Comparison of ENCODE assay signal across 8 cellular contexts in the genomic region with DNA sequence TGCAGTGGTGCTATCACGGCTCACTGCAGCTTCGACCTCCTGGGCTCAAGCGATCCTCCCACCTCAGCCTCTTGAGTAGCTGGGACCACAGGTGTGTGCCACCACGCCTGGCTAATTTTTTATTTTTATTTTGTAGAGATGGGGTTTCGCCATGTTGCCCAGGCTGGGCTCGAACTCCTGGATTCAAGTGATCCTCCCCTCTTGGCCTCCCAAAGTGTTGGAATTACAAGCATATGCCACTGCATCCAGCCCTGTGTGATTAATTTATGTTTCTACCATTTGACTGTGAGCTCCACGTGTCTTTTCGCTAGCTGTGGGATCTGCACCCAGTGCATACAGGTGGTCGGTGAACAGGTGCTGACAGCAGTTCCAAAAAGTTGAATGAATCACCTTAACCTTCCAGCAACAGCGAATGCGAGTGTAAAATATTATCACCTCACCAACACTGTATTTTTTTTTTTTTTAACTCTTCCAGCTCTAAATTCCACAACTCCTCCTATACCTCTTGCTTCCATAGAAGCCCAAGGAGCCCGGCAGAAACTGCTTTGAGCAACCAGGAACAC. TPM values are rescaled to one million over a fixed set of nuclear protein-coding genes. Genes with fewer than 3 reads are reported as not detected.
DNase-seq lines count a peak whose midpoint lies in the region; ATAC-seq, FAIRE-seq and TF ChIP-seq lines count a peak whose summit lies in the region.

No MANE protein-coding gene starts in this region.

- WGBS in K562 (ENCODE audit: insufficient coverage, low coverage, missing lambda C conversion rate): 37% methylated on average over 7 of the region's 12 CpGs
- 58% methylated on average over 12 of the region's 12 CpGs for WGBS in prostate gland

- peaks cover 9% of the 10 kb centered on the region for H3K36me3 Mint-ChIP-seq in activated T-cell treated with anti-CD3 and anti-CD28 coated beads, Interleukin-2, amount 50 U/mL, for 4 hours (ENCODE audit: insufficient read depth)

- TF ChIP-seq POLR2A in K562 (conservative IDR thresholded peaks at IDR 0.05) (no peak), prostate gland (IDR thresholded peaks at IDR 0.05) (no peak)

- peak overlapping the region; percentile 87 for H3K4me3 Mint-ChIP-seq in activated T-cell treated with anti-CD3 and anti-CD28 coated beads, Interleukin-2, amount 50 U/mL, for 4 hours

- H3K27me3 ChIP-seq in K562 (ENCODE audit: control insufficient read depth in 2 of 2, insufficient read depth in 2 of 2, low read length in 2 of 2) (no peaks in the 10 kb centered on the region; a peak in 1 of 5 replicates), prostate gland (replicated peaks; ENCODE audit: insufficient read depth) (no peaks in the 10 kb centered on the region)

- peak overlapping the region; percentile 97 for H2AFZ ChIP-seq in K562 (ENCODE audit: low read depth, low read length)

- peak overlapping the region; percentile 76 for H3K4me2 ChIP-seq in K562 (ENCODE audit: insufficient read depth, low read length)

- no peak for DNase-seq in activated T-cell treated with anti-CD3 and anti-CD28 coated beads, Interleukin-2, amount 50 U/mL, for 4 hours
- DNase-seq in activated T-cell treated with anti-CD3 and anti-CD28 coated beads for 4 hours (no peak), K562 (ENCODE audit: extremely low read depth in 1 of 4, low spot score in 3 of 4) (no peak), prostate gland (ENCODE audit: low spot score) (no peak), NOMO-1 treated with DMSO at 0.1 percent for 48 hours (lab: John Stamatoyannopoulos, UW; ENCODE audit: unreplicated experiment) (no peak), GM13977 (ENCODE audit: low spot score) (no peak), cerebellum (ENCODE audit: low spot score) (no peak)

- H3K27ac ChIP-seq in K562 (ENCODE audit: extremely low read depth, low read depth, low read length) (peak overlapping the region; percentile 58), prostate gland (peak overlapping the region in 1 of 2 donors; percentile 10)

- peaks cover 2% of the 10 kb centered on the region; the same call in 1 of the 3 replicates for H3K79me2 ChIP-seq in K562 (ENCODE audit: control insufficient read depth, insufficient read depth, low read length)

- TF ChIP-seq EP300 in K562 (IDR thresholded peaks at IDR 0.05; ENCODE audit: low read length): no peak

- peak overlapping the region; percentile 23; the same call in 1 of the 2 replicates for H3K4me3 ChIP-seq in K562
- H3K4me3 ChIP-seq in prostate gland: peak overlapping the region; percentile 6 to 63

- H3K36me3 ChIP-seq in K562 (ENCODE audit: control insufficient read depth, insufficient read depth, low read length) (no peaks in the 10 kb centered on the region), prostate gland (no peaks in the 10 kb centered on the region)

- no peak for FAIRE-seq in K562 (lab: Jason Lieb, UNC)

- H3K4me1 ChIP-seq in K562 (replicated peaks in 1 of 2; ENCODE audit: control insufficient read depth in 2 of 2, insufficient read depth in 2 of 2, low read length in 2 of 2): peaks cover 5 to 6% of the 10 kb centered on the region in 2 experiments; a peak in 4 of 5 replicates
- no peaks in the 10 kb centered on the region for H3K4me1 ChIP-seq in prostate gland (replicated peaks)

- no peak overlapping the region for H3K9ac ChIP-seq in K562 (ENCODE audit: insufficient read depth in 1 of 2, low read depth in 2 of 2, low read length in 2 of 2)

- POLR2A ChIA-PET in K562 (lab: Yijun Ruan, JAX): interaction anchor here (0.7 to 1.5 kb wide), 3 partner anchors 16 to 265 kb away, joined by 3 read pairs; no protein-coding TSS in a partner anchor

- no TSS peak for BruUV-seq in K562 (replicated peaks; lab: Mats Ljungman, UMichigan)

- H3K9me3 ChIP-seq in K562 (replicated peaks; ENCODE audit: control insufficient read depth, insufficient read depth, low read depth, low read length): no peaks in the 10 kb centered on the region
- H3K9me3 ChIP-seq in prostate gland: no peaks in the 10 kb centered on the region

- CTCF ChIA-PET in K562 (lab: Yijun Ruan, JAX; ENCODE audit: low intra/inter-chr PET ratio): interaction anchor here (0.6 kb wide), 1 partner anchor 230 kb away, joined by 5 read pairs; no protein-coding TSS in a partner anchor

- no peaks in the 10 kb centered on the region for H4K20me1 ChIP-seq in K562 (replicated peaks; ENCODE audit: control insufficient read depth, insufficient read depth, low read length)

- peak; percentile 3 to 15 for ATAC-seq in activated T-cell treated with anti-CD3 and anti-CD28 coated beads, Interleukin-2, amount 50 U/mL, for 4 hours
- ATAC-seq in HG03103 (IDR thresholded peaks at IDR 0.05; ENCODE audit: low read depth, unreplicated experiment): peak; percentile 20
- peak; percentile 1; the same call in 1 of the 3 replicates for ATAC-seq in K562

- H3K9me3 Mint-ChIP-seq in activated T-cell treated with anti-CD3 and anti-CD28 coated beads, Interleukin-2, amount 50 U/mL, for 4 hours: no peaks in the 10 kb centered on the region

- TF ChIP-seq RAD21 in K562 (CRISPR knock-in tag; conservative IDR thresholded peaks at IDR 0.05 in 1 of 2, IDR thresholded peaks at IDR 0.05 in 1 of 2): no peak

- intact Hi-C loops in K562 (cut with micrococcal nuclease) (no loop called here), prostate gland (cut with DNase I) (no loop called here)

- H3K9me1 ChIP-seq in K562 (ENCODE audit: control insufficient read depth, insufficient read depth, low read length): no peaks in the 10 kb centered on the region

- peaks cover 1% of the 10 kb centered on the region for H3K27me3 Mint-ChIP-seq in activated T-cell treated with anti-CD3 and anti-CD28 coated beads, Interleukin-2, amount 50 U/mL, for 4 hours (ENCODE audit: low read depth)

- in situ Hi-C loops in K562 (cut with MboI) (no loop called here), GM13977 (cut with MboI; ENCODE audit: low pct_unique_long_range_greater_than_20kb, low sequenced_read_pairs, unreplicated experiment) (no loop called here)

- no peak for TF ChIP-seq CTCF in K562 (IDR thresholded peaks at IDR 0.05 in 2 of 3, conservative IDR thresholded peaks at IDR 0.05 in 1 of 3; ENCODE audit: insufficient read depth in 2 of 3, low read depth in 1 of 3, low read length in 3 of 3)
- TF ChIP-seq CTCF in prostate gland (IDR thresholded peaks at IDR 0.05): no peak
- TF ChIP-seq CTCF in GM13977 (IDR thresholded peaks at IDR 0.05; ENCODE audit: extremely low read depth, insufficient read depth, missing control alignments): no peak

- H3K4me1 Mint-ChIP-seq in activated T-cell treated with anti-CD3 and anti-CD28 coated beads, Interleukin-2, amount 50 U/mL, for 4 hours (ENCODE audit: low read depth): peaks cover 12% of the 10 kb centered on the region

TF ChIP-seq in K562, 482 proteins besides CTCF, POLR2A, EP300 and RAD21 (continues in another document):
- TF ChIP-seq ZNF780A (CRISPR knock-in tag; IDR thresholded peaks at IDR 0.05): no peak
- TF ChIP-seq, protein P1, sequence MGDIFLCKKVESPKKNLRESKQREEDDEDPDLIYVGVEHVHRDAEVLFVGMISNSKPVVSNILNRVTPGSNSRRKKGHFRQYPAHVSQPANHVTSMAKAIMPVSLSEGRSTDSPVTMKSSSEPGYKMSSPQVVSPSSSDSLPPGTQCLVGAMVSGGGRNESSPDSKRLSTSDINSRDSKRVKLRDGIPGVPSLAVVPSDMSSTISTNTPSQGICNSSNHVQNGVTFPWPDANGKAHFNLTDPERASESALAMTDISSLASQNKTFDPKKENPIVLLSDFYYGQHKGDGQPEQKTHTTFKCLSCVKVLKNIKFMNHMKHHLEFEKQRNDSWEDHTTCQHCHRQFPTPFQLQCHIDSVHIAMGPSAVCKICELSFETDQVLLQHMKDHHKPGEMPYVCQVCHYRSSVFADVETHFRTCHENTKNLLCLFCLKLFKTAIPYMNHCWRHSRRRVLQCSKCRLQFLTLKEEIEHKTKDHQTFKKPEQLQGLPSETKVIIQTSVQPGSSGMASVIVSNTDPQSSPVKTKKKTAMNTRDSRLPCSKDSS (IDR thresholded peaks at IDR 0.05; ENCODE audit: low read depth, partially characterized antibody): no peak

RNA-seq across cellular contexts. Expression of a gene that starts 0.5 kb away (rescaled TPM):
- total RNA-seq in activated T-cell treated with anti-CD3 and anti-CD28 coated beads, Interleukin-2, amount 50 U/mL, for 4 hours: 1 to 10 TPM; 1.4 to 2.8 (median 1.7) TPM
- total RNA-seq in K562 (2011; cell fraction: chromatin; rRNA removed; ENCODE audit: low replicate concordance): 3.2 and 8.9 TPM in 2 replicates
- 2.6 and 3.5 TPM in 2 replicates for total RNA-seq in K562 (2011; cell fraction: nucleolus; rRNA removed)
- total RNA-seq in K562 (2011; cell fraction: nucleoplasm; rRNA removed): 4.7 and 9.1 TPM in 2 replicates
- 4.7 and 5.7 TPM in 2 replicates for total RNA-seq in K562 (2014; rRNA removed)
- total RNA-seq in K562 (2014; rRNA removed; fragmentation: Illumina TruSeq; extraction: Trizol): 8.8 and 9.3 TPM in 2 replicates
- 7.4 and 8.1 TPM in 2 replicates for total RNA-seq in K562 (2015; rRNA removed; fragmentation: Illumina TruSeq; extraction: Trizol)
- total RNA-seq in K562 (2021): 5.6 and 5.8 TPM in 2 replicates
- polyA plus RNA-seq in K562 (2011; rRNA removed): 11.5 and 12.9 TPM in 2 replicates
- polyA plus RNA-seq in K562 (2011; cell fraction: cytosol; rRNA removed): 6.0 and 8.9 TPM in 2 replicates
- polyA plus RNA-seq in K562 (2011; cell fraction: nucleus; rRNA removed): 4.7 and 5.7 TPM in 2 replicates
- 7.0 and 11.0 TPM in 2 replicates for polyA plus RNA-seq in K562 (2012)
- 10.9 and 11.5 TPM in 2 replicates for polyA plus RNA-seq in K562 (2014; fragmentation: Illumina TruSeq; extraction: Trizol)
- 10 to 100 TPM; 23.2 to 24.2 TPM for polyA plus RNA-seq in K562 (2014; fragmentation: Nextera tagmentation; extraction: Ambion mirVana)
- 10.5 and 12.4 TPM in 2 replicates for polyA plus RNA-seq in K562 (2014; rRNA removed)
- polyA minus RNA-seq in K562 (2011; rRNA and poly(A)+ RNA removed): 6.3 and 7.3 TPM in 2 replicates
- 4.1 TPM in 1 of 2 replicates, not detected in the other for polyA minus RNA-seq in K562 (2011; cell fraction: cytosol; rRNA and poly(A)+ RNA removed)
- 2.1 and 2.6 TPM in 2 replicates for polyA minus RNA-seq in K562 (2011; cell fraction: nucleus; rRNA and poly(A)+ RNA removed)
- 10 to 100 TPM; 18.7 to 20.0 TPM for total RNA-seq in prostate gland
- 3.7 TPM for total RNA-seq in cerebellum
